ENCODE assay signal across 26 cellular contexts in genomic region chr3:23086366-23086765, GRCh38.
DNase-seq lines count a peak whose midpoint lies in the region; FAIRE-seq and TF ChIP-seq lines count a peak whose summit lies in the region.
"Had no signal": no experiment of that assay in that cellular context is flagged by ENCODE, and none has a peak within 500 bp of the region (broad histone marks: within the 10 kb centered on the region; RNA-seq: fewer than 3 reads in every experiment).

No MANE protein-coding gene starts in this region.

- H3K4me2 ChIP-seq in astrocyte (ENCODE audit: low read length): no peak overlapping the region

- H3K4me1 Mint-ChIP-seq in astrocyte (ENCODE audit: low read depth, unreplicated experiment) (peaks cover 9% of the 10 kb centered on the region), osteocyte (ENCODE audit: unreplicated experiment) (peaks cover 31% of the 10 kb centered on the region)

- H3K27ac Mint-ChIP-seq in astrocyte (ENCODE audit: unreplicated experiment) (no peak overlapping the region), osteocyte (ENCODE audit: unreplicated experiment) (peak overlapping the region; percentile 75)
- H3K27ac Mint-ChIP-seq: CD8-positive, alpha-beta T cell; H9; HFFc6 had no signal

- H2AFZ ChIP-seq in astrocyte (ENCODE audit: low read depth, low read length): no peak overlapping the region

- intact Hi-C loops in tibial artery (cut with DNase I; ENCODE audit: low total_unique reads): no loop called here

- H4K20me1 ChIP-seq in astrocyte (ENCODE audit: insufficient read depth, low read length): no peaks in the 10 kb centered on the region

- H3K9me3 Mint-ChIP-seq in astrocyte (ENCODE audit: unreplicated experiment): peaks cover 8% of the 10 kb centered on the region
- peaks cover 4% of the 10 kb centered on the region for H3K9me3 Mint-ChIP-seq in osteocyte (ENCODE audit: unreplicated experiment)
- H3K9me3 Mint-ChIP-seq: CD8-positive, alpha-beta T cell; HFFc6 had no signal

- peaks cover 3% of the 10 kb centered on the region for H3K27me3 Mint-ChIP-seq in astrocyte (ENCODE audit: low read depth, unreplicated experiment)
- no peaks in the 10 kb centered on the region for H3K27me3 Mint-ChIP-seq in osteocyte (ENCODE audit: unreplicated experiment)

- H3K36me3 ChIP-seq in astrocyte (ENCODE audit: insufficient read depth, low read length): no peaks in the 10 kb centered on the region
- no peaks in the 10 kb centered on the region for H3K36me3 ChIP-seq in tibial artery

- no peaks in the 10 kb centered on the region for H3K79me2 ChIP-seq in astrocyte (ENCODE audit: insufficient read depth, low read length)

- peak; percentile 64 for DNase-seq in astrocyte (ENCODE audit: low read depth)
- peak; percentile 40 for DNase-seq in foreskin melanocyte
- DNase-seq in osteocyte (ENCODE audit: extremely low spot score, unreplicated experiment): no peak
- no peak for DNase-seq in Kasumi-1 (lab: John Stamatoyannopoulos, UW)
- DNase-seq in tibial artery: no peak
- no peak for DNase-seq in NK-92 treated with Interleukin-12 subunit alpha and Interleukin-12 subunit beta, amount 100 ng/mL, for 24 hours (lab: John Stamatoyannopoulos, UW)
- no peak for DNase-seq in putamen (ENCODE audit: low spot score)
- DNase-seq: ACHN; C1 segment of cervical spinal cord; CD8-positive, alpha-beta T cell; DND-41; H9; HFFc6; MM.1S; NCI-H1048; NCI-H1417 treated with DMSO at 0.1 percent for 48 hours; NCI-H187; NCI-H446 treated with DMSO at 0.1 percent for 48 hours; NCI-H526 treated with DMSO at 0.1 percent for 48 hours; PC-3; RPMI8226; SHP77 had no signal

- peak overlapping the region; percentile 7 for H3K9ac ChIP-seq in astrocyte (ENCODE audit: low read length)

- H3K9me3 ChIP-seq in astrocyte (ENCODE audit: insufficient read depth, low read depth, low read length) (no peaks in the 10 kb centered on the region), tibial artery (no peaks in the 10 kb centered on the region)

- no peak overlapping the region for H3K4me3 Mint-ChIP-seq in astrocyte (ENCODE audit: unreplicated experiment)
- H3K4me3 Mint-ChIP-seq in osteocyte (ENCODE audit: unreplicated experiment): no peak overlapping the region
- H3K4me3 Mint-ChIP-seq: CD8-positive, alpha-beta T cell; H9; HFFc6 had no signal

- no peaks in the 10 kb centered on the region for H3K36me3 Mint-ChIP-seq in astrocyte (ENCODE audit: low read depth, unreplicated experiment)
- H3K36me3 Mint-ChIP-seq in osteocyte (ENCODE audit: unreplicated experiment): peaks cover 2% of the 10 kb centered on the region
- H3K36me3 Mint-ChIP-seq: CD8-positive, alpha-beta T cell had no signal

- H3K4me1 ChIP-seq in astrocyte (ENCODE audit: insufficient read depth, low read length) (no peaks in the 10 kb centered on the region), tibial artery (peaks cover 0 to 33% (median 5%) of the 10 kb centered on the region in 4 donors)

- TF ChIP-seq CTCF in astrocyte (IDR thresholded peaks at IDR 0.05; ENCODE audit: insufficient read depth, low read depth, low read length) (no peak), osteocyte (IDR thresholded peaks at IDR 0.05) (no peak), tibial artery (IDR thresholded peaks at IDR 0.05) (no peak)

- H3K27ac ChIP-seq in astrocyte (ENCODE audit: low read depth, low read length) (no peak overlapping the region), tibial artery (no peak overlapping the region)
- H3K27ac ChIP-seq: HL-60 had no signal

- no peak overlapping the region for H3K4me3 ChIP-seq in astrocyte (ENCODE audit: insufficient read depth, low read depth, low read length)
- H3K4me3 ChIP-seq in tibial artery: no peak overlapping the region
- H3K4me3 ChIP-seq: K562 had no signal

- H3K27me3 ChIP-seq in astrocyte (ENCODE audit: insufficient read depth, low read length) (no peaks in the 10 kb centered on the region), tibial artery (no peaks in the 10 kb centered on the region)

- FAIRE-seq in astrocyte (lab: Jason Lieb, UNC): no peak
- FAIRE-seq: GM12891, HepG2, K562 had no signal

Comparison
In these comparisons a context has a peak if more than half of its experiments do, and no peak if none do; other contexts are left out.
1. DNase-seq: peak in astrocyte (single experiment) and foreskin melanocyte (single experiment); none in osteocyte (single experiment), Kasumi-1 (0 of 2), tibial artery (0 of 2), NK-92 treated with Interleukin-12 subunit alpha and Interleukin-12 subunit beta, amount 100 ng/mL, for 24 hours (single experiment) and putamen (single experiment).